1 cellular context compared by ENCODE assay signal in the genomic region with DNA sequence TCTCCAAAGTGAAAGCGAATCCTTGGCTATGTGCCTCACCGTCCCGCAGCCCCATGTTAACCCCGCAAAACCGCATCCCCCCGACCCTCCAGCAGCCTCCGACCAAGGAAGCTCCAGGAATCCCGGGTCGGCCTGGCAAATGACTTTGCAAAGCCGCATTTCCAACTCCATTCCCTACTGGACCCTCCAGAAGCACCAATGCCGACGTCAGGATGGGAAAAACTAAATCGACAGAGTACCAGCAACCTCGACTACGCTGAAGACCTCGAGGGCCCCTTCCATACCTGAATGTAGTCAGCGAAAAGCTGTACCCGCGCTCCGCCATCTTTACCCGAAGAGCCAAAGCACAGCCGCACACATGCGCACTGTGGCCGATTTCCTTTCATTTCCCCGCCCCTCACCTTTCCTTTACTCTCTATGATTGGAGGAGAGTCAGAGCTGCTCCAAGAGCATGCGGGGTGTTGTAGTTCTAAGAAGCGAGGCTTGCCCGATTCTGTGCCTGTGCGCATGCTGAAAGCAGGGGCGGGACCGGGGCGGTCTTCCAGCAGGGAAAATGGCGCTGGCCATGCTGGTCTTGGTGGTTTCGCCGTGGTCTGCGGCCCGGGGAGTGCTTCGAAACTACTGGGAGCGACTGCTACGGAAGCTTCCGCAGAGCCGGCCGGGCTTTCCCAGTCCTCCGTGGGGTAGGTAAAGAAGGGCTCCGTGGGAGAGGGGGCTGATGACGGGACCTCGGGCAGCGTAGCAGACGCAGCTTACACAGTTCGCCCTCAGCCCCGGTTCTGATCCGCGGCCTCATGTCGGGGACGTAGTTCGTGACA.
TF ChIP-seq lines count a peak whose summit lies in the region.

A gene (plus strand): TSS at position 543 of the 818 bp plus-strand sequence. CDS start 11 bp downstream, at position 554.
A gene (minus strand): TSS at position 341 of the 818 bp plus-strand sequence. CDS start 16 bp downstream, at position 325.

TF ChIP-seq in K562, 482 proteins besides CTCF, POLR2A, EP300 and RAD21 (continued from another document and continues in another):
- TF ChIP-seq, protein P1, sequence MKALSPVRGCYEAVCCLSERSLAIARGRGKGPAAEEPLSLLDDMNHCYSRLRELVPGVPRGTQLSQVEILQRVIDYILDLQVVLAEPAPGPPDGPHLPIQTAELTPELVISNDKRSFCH (CRISPR knock-in tag; IDR thresholded peaks at IDR 0.05) = no peak
- TF ChIP-seq, protein P1 (tag; IDR thresholded peaks at IDR 0.05) = peak; percentile 57; the same call in 1 of the 2 replicates
- no peak for TF ChIP-seq ARID1B (IDR thresholded peaks at IDR 0.05)
- no peak for TF ChIP-seq PCBP1 (IDR thresholded peaks at IDR 0.05; ENCODE audit: low read depth, low read length, poor library complexity, severe bottlenecking)
- no peak for TF ChIP-seq ZEB2 (IDR thresholded peaks at IDR 0.05)
- TF ChIP-seq IFI16 (CRISPR knock-in tag; IDR thresholded peaks at IDR 0.05) = no peak
- TF ChIP-seq, protein P2, sequence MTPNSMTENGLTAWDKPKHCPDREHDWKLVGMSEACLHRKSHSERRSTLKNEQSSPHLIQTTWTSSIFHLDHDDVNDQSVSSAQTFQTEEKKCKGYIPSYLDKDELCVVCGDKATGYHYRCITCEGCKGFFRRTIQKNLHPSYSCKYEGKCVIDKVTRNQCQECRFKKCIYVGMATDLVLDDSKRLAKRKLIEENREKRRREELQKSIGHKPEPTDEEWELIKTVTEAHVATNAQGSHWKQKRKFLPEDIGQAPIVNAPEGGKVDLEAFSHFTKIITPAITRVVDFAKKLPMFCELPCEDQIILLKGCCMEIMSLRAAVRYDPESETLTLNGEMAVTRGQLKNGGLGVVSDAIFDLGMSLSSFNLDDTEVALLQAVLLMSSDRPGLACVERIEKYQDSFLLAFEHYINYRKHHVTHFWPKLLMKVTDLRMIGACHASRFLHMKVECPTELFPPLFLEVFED (CRISPR knock-in tag; conservative IDR thresholded peaks at IDR 0.05) = no peak
- TF ChIP-seq NR3C1 (CRISPR knock-in tag; IDR thresholded peaks at IDR 0.05) = no peak
- no peak for TF ChIP-seq ZNF431 (CRISPR knock-in tag; IDR thresholded peaks at IDR 0.05)
- no peak for TF ChIP-seq KLF10 (CRISPR knock-in tag; IDR thresholded peaks at IDR 0.05)
- no peak for TF ChIP-seq FOXJ3 (CRISPR knock-in tag; IDR thresholded peaks at IDR 0.05)
- no peak for TF ChIP-seq SRSF7 (optimal IDR thresholded peaks at IDR 0.05; ENCODE audit: low read depth, low read length)
- TF ChIP-seq TAF9B (IDR thresholded peaks at IDR 0.05; ENCODE audit: partially characterized antibody) = peak; percentile 95
- no peak for TF ChIP-seq NELFE (IDR thresholded peaks at IDR 0.05; ENCODE audit: insufficient read depth, insufficient read length)
- no peak for TF ChIP-seq CBX1 (IDR thresholded peaks at IDR 0.05; ENCODE audit: low read depth)
- peak; percentile 50; the same call in 1 of the 2 replicates for TF ChIP-seq L3MBTL2 (IDR thresholded peaks at IDR 0.05)
- TF ChIP-seq ZFX (CRISPR knock-in tag; IDR thresholded peaks at IDR 0.05) = peak; percentile 66
- TF ChIP-seq PHF8 (IDR thresholded peaks at IDR 0.05; ENCODE audit: borderline replicate concordance, low read length) = peak; percentile 92
- TF ChIP-seq, protein P3, sequence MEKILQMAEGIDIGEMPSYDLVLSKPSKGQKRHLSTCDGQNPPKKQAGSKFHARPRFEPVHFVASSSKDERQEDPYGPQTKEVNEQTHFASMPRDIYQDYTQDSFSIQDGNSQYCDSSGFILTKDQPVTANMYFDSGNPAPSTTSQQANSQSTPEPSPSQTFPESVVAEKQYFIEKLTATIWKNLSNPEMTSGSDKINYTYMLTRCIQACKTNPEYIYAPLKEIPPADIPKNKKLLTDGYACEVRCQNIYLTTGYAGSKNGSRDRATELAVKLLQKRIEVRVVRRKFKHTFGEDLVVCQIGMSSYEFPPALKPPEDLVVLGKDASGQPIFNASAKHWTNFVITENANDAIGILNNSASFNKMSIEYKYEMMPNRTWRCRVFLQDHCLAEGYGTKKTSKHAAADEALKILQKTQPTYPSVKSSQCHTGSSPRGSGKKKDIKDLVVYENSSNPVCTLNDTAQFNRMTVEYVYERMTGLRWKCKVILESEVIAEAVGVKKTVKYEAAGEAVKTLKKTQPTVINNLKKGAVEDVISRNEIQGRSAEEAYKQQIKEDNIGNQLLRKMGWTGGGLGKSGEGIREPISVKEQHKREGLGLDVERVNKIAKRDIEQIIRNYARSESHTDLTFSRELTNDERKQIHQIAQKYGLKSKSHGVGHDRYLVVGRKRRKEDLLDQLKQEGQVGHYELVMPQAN (IDR thresholded peaks at IDR 0.05; ENCODE audit: borderline replicate concordance) = peak; percentile 87
- no peak for TF ChIP-seq SRSF9 (IDR thresholded peaks at IDR 0.05; ENCODE audit: borderline replicate concordance, low read depth, low read length)
- TF ChIP-seq, protein P4, sequence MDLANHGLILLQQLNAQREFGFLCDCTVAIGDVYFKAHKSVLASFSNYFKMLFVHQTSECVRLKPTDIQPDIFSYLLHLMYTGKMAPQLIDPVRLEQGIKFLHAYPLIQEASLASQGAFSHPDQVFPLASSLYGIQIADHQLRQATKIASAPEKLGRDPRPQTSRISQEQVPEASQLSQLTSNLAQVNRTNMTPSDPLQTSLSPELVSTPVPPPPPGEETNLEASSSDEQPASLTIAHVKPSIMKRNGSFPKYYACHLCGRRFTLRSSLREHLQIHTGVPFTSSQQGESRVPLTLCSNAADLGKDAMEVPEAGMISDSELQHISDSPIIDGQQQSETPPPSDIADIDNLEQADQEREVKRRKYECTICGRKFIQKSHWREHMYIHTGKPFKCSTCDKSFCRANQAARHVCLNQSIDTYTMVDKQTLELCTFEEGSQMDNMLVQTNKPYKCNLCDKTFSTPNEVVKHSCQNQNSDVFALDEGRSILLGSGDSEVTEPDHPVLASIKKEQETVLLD (IDR thresholded peaks at IDR 0.05) = peak; percentile 96
- TF ChIP-seq, protein P5, sequence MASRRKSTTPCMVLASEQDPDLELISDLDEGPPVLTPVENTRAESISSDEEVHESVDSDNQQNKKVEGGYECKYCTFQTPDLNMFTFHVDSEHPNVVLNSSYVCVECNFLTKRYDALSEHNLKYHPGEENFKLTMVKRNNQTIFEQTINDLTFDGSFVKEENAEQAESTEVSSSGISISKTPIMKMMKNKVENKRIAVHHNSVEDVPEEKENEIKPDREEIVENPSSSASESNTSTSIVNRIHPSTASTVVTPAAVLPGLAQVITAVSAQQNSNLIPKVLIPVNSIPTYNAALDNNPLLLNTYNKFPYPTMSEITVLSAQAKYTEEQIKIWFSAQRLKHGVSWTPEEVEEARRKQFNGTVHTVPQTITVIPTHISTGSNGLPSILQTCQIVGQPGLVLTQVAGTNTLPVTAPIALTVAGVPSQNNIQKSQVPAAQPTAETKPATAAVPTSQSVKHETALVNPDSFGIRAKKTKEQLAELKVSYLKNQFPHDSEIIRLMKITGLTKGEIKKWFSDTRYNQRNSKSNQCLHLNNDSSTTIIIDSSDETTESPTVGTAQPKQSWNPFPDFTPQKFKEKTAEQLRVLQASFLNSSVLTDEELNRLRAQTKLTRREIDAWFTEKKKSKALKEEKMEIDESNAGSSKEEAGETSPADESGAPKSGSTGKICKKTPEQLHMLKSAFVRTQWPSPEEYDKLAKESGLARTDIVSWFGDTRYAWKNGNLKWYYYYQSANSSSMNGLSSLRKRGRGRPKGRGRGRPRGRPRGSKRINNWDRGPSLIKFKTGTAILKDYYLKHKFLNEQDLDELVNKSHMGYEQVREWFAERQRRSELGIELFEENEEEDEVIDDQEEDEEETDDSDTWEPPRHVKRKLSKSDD (conservative IDR thresholded peaks at IDR 0.05; ENCODE audit: low read length) = no peak
- TF ChIP-seq, protein P6, sequence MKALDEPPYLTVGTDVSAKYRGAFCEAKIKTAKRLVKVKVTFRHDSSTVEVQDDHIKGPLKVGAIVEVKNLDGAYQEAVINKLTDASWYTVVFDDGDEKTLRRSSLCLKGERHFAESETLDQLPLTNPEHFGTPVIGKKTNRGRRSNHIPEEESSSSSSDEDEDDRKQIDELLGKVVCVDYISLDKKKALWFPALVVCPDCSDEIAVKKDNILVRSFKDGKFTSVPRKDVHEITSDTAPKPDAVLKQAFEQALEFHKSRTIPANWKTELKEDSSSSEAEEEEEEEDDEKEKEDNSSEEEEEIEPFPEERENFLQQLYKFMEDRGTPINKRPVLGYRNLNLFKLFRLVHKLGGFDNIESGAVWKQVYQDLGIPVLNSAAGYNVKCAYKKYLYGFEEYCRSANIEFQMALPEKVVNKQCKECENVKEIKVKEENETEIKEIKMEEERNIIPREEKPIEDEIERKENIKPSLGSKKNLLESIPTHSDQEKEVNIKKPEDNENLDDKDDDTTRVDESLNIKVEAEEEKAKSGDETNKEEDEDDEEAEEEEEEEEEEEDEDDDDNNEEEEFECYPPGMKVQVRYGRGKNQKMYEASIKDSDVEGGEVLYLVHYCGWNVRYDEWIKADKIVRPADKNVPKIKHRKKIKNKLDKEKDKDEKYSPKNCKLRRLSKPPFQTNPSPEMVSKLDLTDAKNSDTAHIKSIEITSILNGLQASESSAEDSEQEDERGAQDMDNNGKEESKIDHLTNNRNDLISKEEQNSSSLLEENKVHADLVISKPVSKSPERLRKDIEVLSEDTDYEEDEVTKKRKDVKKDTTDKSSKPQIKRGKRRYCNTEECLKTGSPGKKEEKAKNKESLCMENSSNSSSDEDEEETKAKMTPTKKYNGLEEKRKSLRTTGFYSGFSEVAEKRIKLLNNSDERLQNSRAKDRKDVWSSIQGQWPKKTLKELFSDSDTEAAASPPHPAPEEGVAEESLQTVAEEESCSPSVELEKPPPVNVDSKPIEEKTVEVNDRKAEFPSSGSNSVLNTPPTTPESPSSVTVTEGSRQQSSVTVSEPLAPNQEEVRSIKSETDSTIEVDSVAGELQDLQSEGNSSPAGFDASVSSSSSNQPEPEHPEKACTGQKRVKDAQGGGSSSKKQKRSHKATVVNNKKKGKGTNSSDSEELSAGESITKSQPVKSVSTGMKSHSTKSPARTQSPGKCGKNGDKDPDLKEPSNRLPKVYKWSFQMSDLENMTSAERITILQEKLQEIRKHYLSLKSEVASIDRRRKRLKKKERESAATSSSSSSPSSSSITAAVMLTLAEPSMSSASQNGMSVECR (CRISPR knock-in tag; IDR thresholded peaks at IDR 0.05) = peak; percentile 87
- TF ChIP-seq TSC22D4 (tag; IDR thresholded peaks at IDR 0.05) = no peak
- TF ChIP-seq PHB2 (IDR thresholded peaks at IDR 0.05; ENCODE audit: low read depth) = no peak
- TF ChIP-seq, protein P7, sequence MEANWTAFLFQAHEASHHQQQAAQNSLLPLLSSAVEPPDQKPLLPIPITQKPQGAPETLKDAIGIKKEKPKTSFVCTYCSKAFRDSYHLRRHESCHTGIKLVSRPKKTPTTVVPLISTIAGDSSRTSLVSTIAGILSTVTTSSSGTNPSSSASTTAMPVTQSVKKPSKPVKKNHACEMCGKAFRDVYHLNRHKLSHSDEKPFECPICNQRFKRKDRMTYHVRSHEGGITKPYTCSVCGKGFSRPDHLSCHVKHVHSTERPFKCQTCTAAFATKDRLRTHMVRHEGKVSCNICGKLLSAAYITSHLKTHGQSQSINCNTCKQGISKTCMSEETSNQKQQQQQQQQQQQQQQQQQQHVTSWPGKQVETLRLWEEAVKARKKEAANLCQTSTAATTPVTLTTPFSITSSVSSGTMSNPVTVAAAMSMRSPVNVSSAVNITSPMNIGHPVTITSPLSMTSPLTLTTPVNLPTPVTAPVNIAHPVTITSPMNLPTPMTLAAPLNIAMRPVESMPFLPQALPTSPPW (CRISPR knock-in tag; IDR thresholded peaks at IDR 0.05) = no peak
- 0 out of 2 replicates have a peak, but pooled peaks have one; percentile 27 for TF ChIP-seq SMAD4 (CRISPR knock-in tag; conservative IDR thresholded peaks at IDR 0.05)
- TF ChIP-seq, protein P8, sequence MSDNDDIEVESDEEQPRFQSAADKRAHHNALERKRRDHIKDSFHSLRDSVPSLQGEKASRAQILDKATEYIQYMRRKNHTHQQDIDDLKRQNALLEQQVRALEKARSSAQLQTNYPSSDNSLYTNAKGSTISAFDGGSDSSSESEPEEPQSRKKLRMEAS (CRISPR knock-in tag; IDR thresholded peaks at IDR 0.05) = peak; percentile 71
- TF ChIP-seq HLTF (IDR thresholded peaks at IDR 0.05) = no peak
- no peak for TF ChIP-seq HDAC8 (tag; IDR thresholded peaks at IDR 0.05)
- no peak for TF ChIP-seq ETV6 (IDR thresholded peaks at IDR 0.05; ENCODE audit: borderline replicate concordance in 1 of 2, low read depth in 2 of 2, low read length in 1 of 2)
- no peak for TF ChIP-seq ETV6 (CRISPR knock-in tag; IDR thresholded peaks at IDR 0.05; ENCODE audit: borderline replicate concordance)
- no peak for TF ChIP-seq CTBP1 (IDR thresholded peaks at IDR 0.05; ENCODE audit: borderline replicate concordance)
- TF ChIP-seq, protein P9, sequence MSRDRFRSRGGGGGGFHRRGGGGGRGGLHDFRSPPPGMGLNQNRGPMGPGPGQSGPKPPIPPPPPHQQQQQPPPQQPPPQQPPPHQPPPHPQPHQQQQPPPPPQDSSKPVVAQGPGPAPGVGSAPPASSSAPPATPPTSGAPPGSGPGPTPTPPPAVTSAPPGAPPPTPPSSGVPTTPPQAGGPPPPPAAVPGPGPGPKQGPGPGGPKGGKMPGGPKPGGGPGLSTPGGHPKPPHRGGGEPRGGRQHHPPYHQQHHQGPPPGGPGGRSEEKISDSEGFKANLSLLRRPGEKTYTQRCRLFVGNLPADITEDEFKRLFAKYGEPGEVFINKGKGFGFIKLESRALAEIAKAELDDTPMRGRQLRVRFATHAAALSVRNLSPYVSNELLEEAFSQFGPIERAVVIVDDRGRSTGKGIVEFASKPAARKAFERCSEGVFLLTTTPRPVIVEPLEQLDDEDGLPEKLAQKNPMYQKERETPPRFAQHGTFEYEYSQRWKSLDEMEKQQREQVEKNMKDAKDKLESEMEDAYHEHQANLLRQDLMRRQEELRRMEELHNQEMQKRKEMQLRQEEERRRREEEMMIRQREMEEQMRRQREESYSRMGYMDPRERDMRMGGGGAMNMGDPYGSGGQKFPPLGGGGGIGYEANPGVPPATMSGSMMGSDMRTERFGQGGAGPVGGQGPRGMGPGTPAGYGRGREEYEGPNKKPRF (IDR thresholded peaks at IDR 0.05; ENCODE audit: low read depth, low read length) = no peak
- TF ChIP-seq, protein P10, sequence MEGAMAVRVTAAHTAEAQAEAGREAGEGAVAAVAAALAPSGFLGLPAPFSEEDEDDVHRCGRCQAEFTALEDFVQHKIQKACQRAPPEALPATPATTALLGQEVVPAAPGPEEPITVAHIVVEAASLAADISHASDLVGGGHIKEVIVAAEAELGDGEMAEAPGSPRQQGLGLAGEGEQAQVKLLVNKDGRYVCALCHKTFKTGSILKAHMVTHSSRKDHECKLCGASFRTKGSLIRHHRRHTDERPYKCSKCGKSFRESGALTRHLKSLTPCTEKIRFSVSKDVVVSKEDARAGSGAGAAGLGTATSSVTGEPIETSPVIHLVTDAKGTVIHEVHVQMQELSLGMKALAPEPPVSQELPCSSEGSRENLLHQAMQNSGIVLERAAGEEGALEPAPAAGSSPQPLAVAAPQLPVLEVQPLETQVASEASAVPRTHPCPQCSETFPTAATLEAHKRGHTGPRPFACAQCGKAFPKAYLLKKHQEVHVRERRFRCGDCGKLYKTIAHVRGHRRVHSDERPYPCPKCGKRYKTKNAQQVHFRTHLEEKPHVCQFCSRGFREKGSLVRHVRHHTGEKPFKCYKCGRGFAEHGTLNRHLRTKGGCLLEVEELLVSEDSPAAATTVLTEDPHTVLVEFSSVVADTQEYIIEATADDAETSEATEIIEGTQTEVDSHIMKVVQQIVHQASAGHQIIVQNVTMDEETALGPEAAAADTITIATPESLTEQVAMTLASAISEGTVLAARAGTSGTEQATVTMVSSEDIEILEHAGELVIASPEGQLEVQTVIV (CRISPR knock-in tag; IDR thresholded peaks at IDR 0.05; ENCODE audit: borderline replicate concordance) = no peak
- TF ChIP-seq ZNF830 (CRISPR knock-in tag; IDR thresholded peaks at IDR 0.05) = no peak
